In genomic region chr6:84645000-84645399, GRCh38 we compare ENCODE assay signal across 13 cellular contexts.
A peak's percentile ranks its signal among the peaks of the same experiment; 100 is the strongest.
DNase-seq lines count a peak whose midpoint lies in the region; ATAC-seq, FAIRE-seq and TF ChIP-seq lines count a peak whose summit lies in the region.
"Had no signal": no experiment of that assay in that cellular context is flagged by ENCODE, and none has a peak within 500 bp of the region (broad histone marks: within the 10 kb centered on the region; RNA-seq: fewer than 3 reads in every experiment).

No MANE protein-coding gene starts in this region.

- POLR2A ChIA-PET in endothelial cell of umbilical vein (lab: Charles Lee): no interaction called here

- H3K4me3 ChIP-seq in endothelial cell of umbilical vein (replicated peaks in 1 of 3; ENCODE audit: insufficient read depth in 1 of 3, low read depth in 1 of 3, low read length in 3 of 3) (peak overlapping the region in 1 of 3 experiments; percentile 57), H7 (ENCODE audit: insufficient read depth, low read depth, low read length) (no peak overlapping the region)
- H3K4me3 ChIP-seq: K562 had no signal

- H4K20me1 ChIP-seq in endothelial cell of umbilical vein (replicated peaks; ENCODE audit: control insufficient read depth, extremely low read depth, insufficient read depth, low read length): no peaks in the 10 kb centered on the region

- no peaks in the 10 kb centered on the region for H3K9me3 ChIP-seq in endothelial cell of umbilical vein (replicated peaks; ENCODE audit: control insufficient read depth, insufficient read depth, low read length)

- no peak overlapping the region for H2AFZ ChIP-seq in endothelial cell of umbilical vein (ENCODE audit: low read depth, low read length)

- ATAC-seq in omental fat pad (ENCODE audit: low FRiP score) (peak; percentile 69), HG02759 (IDR thresholded peaks at IDR 0.05; ENCODE audit: unreplicated experiment) (no peak)
- ATAC-seq: K562; natural killer cell treated with Interleukin-12 subunit alpha and Interleukin-12 subunit beta and Interleukin-15 and Interleukin-18, amount 100 ng/mL, for 72 hours had no signal

- TF ChIP-seq POLR2A in endothelial cell of umbilical vein (IDR thresholded peaks at IDR 0.05; ENCODE audit: low read depth, low read length): no peak

- peak; percentile 96 for FAIRE-seq in endothelial cell of umbilical vein (lab: Jason Lieb, UNC)
- FAIRE-seq: K562 had no signal

- H3K4me2 ChIP-seq in endothelial cell of umbilical vein (ENCODE audit: insufficient read depth, low read length): peak overlapping the region; percentile 99

- no peak for TF ChIP-seq CTCF in endothelial cell of umbilical vein (IDR thresholded peaks at IDR 0.05; ENCODE audit: extremely low read depth in 1 of 2, insufficient read depth in 1 of 2, low read depth in 1 of 2, low read length in 2 of 2)
- TF ChIP-seq CTCF in omental fat pad (IDR thresholded peaks at IDR 0.05): no peak

- peak overlapping the region; percentile 97 for H3K27ac ChIP-seq in endothelial cell of umbilical vein (ENCODE audit: insufficient read depth, low read depth, low read length)

- H3K4me1 ChIP-seq in endothelial cell of umbilical vein (ENCODE audit: control insufficient read depth, extremely low read depth, insufficient read depth, low read length): peaks cover 54% of the 10 kb centered on the region

- peak overlapping the region; percentile 77 for H3K9ac ChIP-seq in endothelial cell of umbilical vein (replicated peaks; ENCODE audit: extremely low read depth, insufficient read depth, low read length)

- BruUV-seq in endothelial cell of umbilical vein (replicated peaks; lab: Mats Ljungman, UMichigan): no TSS peak

- no peaks in the 10 kb centered on the region for H3K27me3 ChIP-seq in endothelial cell of umbilical vein (ENCODE audit: control insufficient read depth in 2 of 2, insufficient read depth in 2 of 2, low read length in 2 of 2)
- H3K27me3 ChIP-seq in H7 (ENCODE audit: control insufficient read depth, insufficient read depth, low read length): no peaks in the 10 kb centered on the region

- CTCF ChIA-PET in endothelial cell of umbilical vein (lab: Charles Lee): interaction anchor here (0.9 to 3.8 kb wide), 8 partner anchors 12 to 223 kb away, joined by 3 to 21 read pairs (median 4); no protein-coding TSS in a partner anchor

- H3K36me3 ChIP-seq in endothelial cell of umbilical vein (ENCODE audit: control insufficient read depth in 2 of 2, extremely low read depth in 1 of 2, insufficient read depth in 2 of 2, low read length in 2 of 2) (no peaks in the 10 kb centered on the region), H7 (replicated peaks; ENCODE audit: control insufficient read depth, insufficient read depth, low read length) (no peaks in the 10 kb centered on the region)

- intact Hi-C loops in endothelial cell of umbilical vein (cut with micrococcal nuclease): loop anchor here (1.0 to 10.0 kb wide), 5 partner anchors 7 to 820 kb away; no protein-coding TSS in a partner anchor

- dilution Hi-C loops in endothelial cell of umbilical vein (cut with MboI; ENCODE audit: extremely low pct_ligation_motif_present, low sequenced_read_pairs): loop anchor here (25.0 kb wide), 1 partner anchor 92 kb away; no protein-coding TSS in a partner anchor

- peak; percentile 46 for DNase-seq in Daoy (ENCODE audit: low read depth)
- peak; percentile 12 for DNase-seq in NOMO-1 treated with DMSO at 0.1 percent for 48 hours (lab: John Stamatoyannopoulos, UW; ENCODE audit: unreplicated experiment)
- peak; percentile 87 for DNase-seq in endothelial cell of umbilical vein (ENCODE audit: low read depth, low spot score)
- DNase-seq in omental fat pad (ENCODE audit: low spot score): no peak
- DNase-seq in H7: no peak
- DNase-seq in NCI-H526 treated with DMSO at 0.1 percent for 48 hours (lab: John Stamatoyannopoulos, UW): no peak
- DNase-seq in T-helper 9 cell: no peak
- DNase-seq: activated CD8-positive, alpha-beta memory T cell treated with anti-CD3 and anti-CD28 coated beads, Interleukin-2, amount 50 U/mL, for 48 hours; activated naive CD8-positive, alpha-beta T cell treated with anti-CD3 and anti-CD28 coated beads, Interleukin-2, amount 10 ng/mL, durations not matched to agents 7 days and 5 days; NCI-H187 had no signal

- no peaks in the 10 kb centered on the region for H3K79me2 ChIP-seq in endothelial cell of umbilical vein (ENCODE audit: control insufficient read depth, insufficient read depth, low read length)

- no peaks in the 10 kb centered on the region for H3K9me1 ChIP-seq in endothelial cell of umbilical vein (replicated peaks; ENCODE audit: control insufficient read depth, extremely low read depth, insufficient read depth, low read length)

TF ChIP-seq in endothelial cell of umbilical vein, 7 proteins besides CTCF, POLR2A, EP300 and RAD21:
- peak; percentile 91 for TF ChIP-seq JUN (IDR thresholded peaks at IDR 0.05; ENCODE audit: borderline replicate concordance, insufficient read depth, insufficient read length, low read depth)
- TF ChIP-seq POLR2AphosphoS5 (IDR thresholded peaks at IDR 0.05; ENCODE audit: insufficient read depth, low read depth, low read length): peak; percentile 47
- no peak for TF ChIP-seq GATA2 (IDR thresholded peaks at IDR 0.05; ENCODE audit: insufficient read depth, insufficient read length, low read depth, low read length)
- TF ChIP-seq MAX (IDR thresholded peaks at IDR 0.05; ENCODE audit: insufficient read depth, insufficient read length): no peak
- TF ChIP-seq FOS (IDR thresholded peaks at IDR 0.05; ENCODE audit: borderline replicate concordance, insufficient read depth, low read length): peak; percentile 88

Comparison
In these comparisons a context has a peak if more than half of its experiments do, and no peak if none do; other contexts are left out.
1. DNase-seq: peak in Daoy (single experiment), NOMO-1 treated with DMSO at 0.1 percent for 48 hours (single experiment) and endothelial cell of umbilical vein (single experiment); none in omental fat pad (single experiment), H7 (single experiment), NCI-H526 treated with DMSO at 0.1 percent for 48 hours (single experiment) and T-helper 9 cell (single experiment).